Comparison of ENCODE assay signal across 1 cellular context in the genomic region with DNA sequence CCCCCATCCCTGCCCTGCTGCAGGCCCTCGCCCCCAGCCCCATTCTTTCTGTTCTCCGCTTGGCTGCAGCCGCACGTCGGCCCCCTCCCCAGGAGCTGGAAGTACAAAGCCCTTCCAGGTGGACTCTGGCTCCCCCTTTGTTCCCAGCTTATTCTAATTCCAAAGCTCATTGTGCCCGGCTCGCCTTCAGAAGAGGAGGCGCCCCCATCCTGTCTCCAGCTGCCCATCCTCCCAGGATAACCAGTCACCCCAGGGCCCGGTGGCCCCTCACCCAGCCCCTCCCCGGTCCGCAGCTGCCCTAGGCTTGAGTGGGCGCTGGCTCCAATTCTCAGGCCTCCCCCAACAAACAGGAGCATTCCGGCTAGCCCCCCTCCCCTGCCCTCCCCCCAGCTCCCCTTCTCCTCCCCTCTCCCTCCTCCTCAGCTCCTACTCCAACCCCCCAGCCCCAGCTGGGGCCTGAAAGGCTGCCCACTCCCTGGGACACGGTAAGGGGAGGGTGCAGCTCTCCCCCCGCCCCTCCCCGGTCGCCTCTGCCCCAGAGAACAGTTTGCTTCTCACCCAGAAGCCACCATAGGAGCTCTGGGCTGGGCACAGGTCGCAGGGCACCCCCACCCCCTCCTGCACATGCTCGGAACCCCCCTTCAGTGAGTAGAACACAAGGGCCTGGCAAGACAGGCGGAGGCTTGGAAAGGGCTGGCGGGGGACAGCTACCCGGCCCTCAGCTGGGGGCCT.
TF ChIP-seq lines count a peak whose summit lies in the region.

No MANE protein-coding gene starts in this region.

TF ChIP-seq in GM23338, 12 proteins besides CTCF, POLR2A, EP300 and RAD21:
- 0 out of 2 replicates have a peak, but pooled peaks have one; percentile 29 for TF ChIP-seq POLR2AphosphoS5 (IDR thresholded peaks at IDR 0.05; ENCODE audit: low read depth)
- TF ChIP-seq ZNF462 (CRISPR knock-in tag; IDR thresholded peaks at IDR 0.05): no peak
TF ChIP-seq in GM23338: peak in this region for 1.
